9 cellular contexts compared by ENCODE assay signal in genomic region chr5:172178301-172179031, GRCh38. TPM values are rescaled to one million over a fixed set of nuclear protein-coding genes. Genes with fewer than 3 reads are reported as not detected.
DNase-seq lines count a peak whose midpoint lies in the region; ATAC-seq, FAIRE-seq and TF ChIP-seq lines count a peak whose summit lies in the region.
"Had no signal": no experiment of that assay in that cellular context is flagged by ENCODE, and none has a peak within 500 bp of the region (broad histone marks: within the 10 kb centered on the region; RNA-seq: fewer than 3 reads in every experiment).

No MANE protein-coding gene starts in this region.

- DNase-seq in ELF-1 (ENCODE audit: low read depth, low spot score): peak; percentile 36
- peak; percentile 50 for DNase-seq in NB4 (ENCODE audit: low read depth)
- peak; percentile 34 for DNase-seq in activated naive CD4-positive, alpha-beta T cell treated with anti-CD3 and anti-CD28 coated beads, Interleukin-2, amount 50 U/mL, for 16 hours
- peak in 4 of 9 donors; percentile 30 to 48 (median 42) for DNase-seq in naive thymus-derived CD4-positive, alpha-beta T cell
- DNase-seq in GM12892 (ENCODE audit: insufficient read length): no peak
- no peak for DNase-seq in HuH-7 (ENCODE audit: low spot score)
- no peak for DNase-seq in hippocampal formation (lab: John Stamatoyannopoulos, UW)
- DNase-seq: adrenal gland had no signal

- H3K9me3 ChIP-seq in naive thymus-derived CD4-positive, alpha-beta T cell (ENCODE audit: control insufficient read depth in 2 of 3, low read length in 3 of 3): no peaks in the 10 kb centered on the region
- H3K9me3 ChIP-seq: adrenal gland had no signal

- peak overlapping the region; percentile 94 to 100 (median 98) for H3K27ac Mint-ChIP-seq in naive thymus-derived CD4-positive, alpha-beta T cell

- peak overlapping the region; percentile 38 for H3K4me3 ChIP-seq in NB4 (ENCODE audit: low read depth, low read length)
- peak overlapping the region; percentile 76 for H3K4me3 ChIP-seq in naive thymus-derived CD4-positive, alpha-beta T cell (ENCODE audit: low read length)
- H3K4me3 ChIP-seq: adrenal gland had no signal

- no peaks in the 10 kb centered on the region for H3K27me3 ChIP-seq in naive thymus-derived CD4-positive, alpha-beta T cell (ENCODE audit: control insufficient read depth in 2 of 2, insufficient read depth in 2 of 2, low read length in 2 of 2)
- H3K27me3 ChIP-seq: adrenal gland had no signal

- no peak for TF ChIP-seq CTCF in NB4 (IDR thresholded peaks at IDR 0.05; ENCODE audit: low read depth, low read length)

- no peaks in the 10 kb centered on the region for H3K36me3 ChIP-seq in naive thymus-derived CD4-positive, alpha-beta T cell (ENCODE audit: control insufficient read depth in 2 of 3, insufficient read depth in 3 of 3, low read length in 3 of 3)
- H3K36me3 ChIP-seq: adrenal gland had no signal

- TF ChIP-seq POLR2A in NB4 (IDR thresholded peaks at IDR 0.05; ENCODE audit: extremely low read depth, insufficient read length) (no peak), GM12892 (IDR thresholded peaks at IDR 0.05; ENCODE audit: low read depth, low read length) (no peak)

- H3K27ac ChIP-seq in naive thymus-derived CD4-positive, alpha-beta T cell (ENCODE audit: low read depth, low read length): peak overlapping the region; percentile 92

- intact Hi-C loops in naive thymus-derived CD4-positive, alpha-beta T cell (cut with micrococcal nuclease): loop anchor here (1.0 to 10.0 kb wide), 3 partner anchors 9 to 1914 kb away; no protein-coding TSS in a partner anchor

- peak overlapping the region; percentile 78 to 99 (median 90) for H3K4me3 Mint-ChIP-seq in naive thymus-derived CD4-positive, alpha-beta T cell

- peaks cover 0 to 2% (median 0%) of the 10 kb centered on the region in 11 donors for H3K9me3 Mint-ChIP-seq in naive thymus-derived CD4-positive, alpha-beta T cell

- peaks cover 82 to 83% of the 10 kb centered on the region in 2 donors for H3K4me1 ChIP-seq in naive thymus-derived CD4-positive, alpha-beta T cell (ENCODE audit: control insufficient read depth in 2 of 2, insufficient read depth in 2 of 2, low read length in 2 of 2)

- no peak for ATAC-seq in naive thymus-derived CD4-positive, alpha-beta T cell
- no peak for ATAC-seq in HG02588 (IDR thresholded peaks at IDR 0.05; ENCODE audit: unreplicated experiment)

- no peaks in the 10 kb centered on the region for H3K27me3 Mint-ChIP-seq in naive thymus-derived CD4-positive, alpha-beta T cell

- CTCF ChIA-PET in naive thymus-derived CD4-positive, alpha-beta T cell (lab: Charles Lee): interaction anchor here (1.0 to 1.5 kb wide), 4 partner anchors 9 to 172 kb away, joined by 3 to 9 read pairs (median 4); partner anchors contain the start of genes FBXW11 and STK10

- FAIRE-seq in GM12892 (lab: Jason Lieb, UNC): no peak

- peaks cover 56 to 95% (median 84%) of the 10 kb centered on the region in 7 donors for H3K4me1 Mint-ChIP-seq in naive thymus-derived CD4-positive, alpha-beta T cell

- H3K36me3 Mint-ChIP-seq in naive thymus-derived CD4-positive, alpha-beta T cell: peaks cover 4 to 63% (median 17%) of the 10 kb centered on the region in 5 donors

- POLR2A ChIA-PET in naive thymus-derived CD4-positive, alpha-beta T cell (lab: Charles Lee): interaction anchor here (0.9 to 14.6 kb wide), 11 partner anchors 7 to 591 kb away, joined by 3 to 562 read pairs (median 7); partner anchors contain the start of genes FBXW11 and STK10

RNA-seq across cellular contexts. Expression of gene STK10, which starts 9.6 kb away (rescaled TPM):
- 100 to 1,000 TPM; 244 to 474 (median 311) TPM for total RNA-seq in naive thymus-derived CD4-positive, alpha-beta T cell
- polyA plus RNA-seq in naive thymus-derived CD4-positive, alpha-beta T cell: 100 to 1,000 TPM in 1 of 2 donors, 10 to 100 TPM in 1; 55.7 to 141 TPM
- 30.6 TPM for polyA plus RNA-seq in GM12892 (2012; ENCODE audit: missing spikeins)

RNA-seq across cellular contexts. Expression of gene EFCAB9, which starts 15.5 kb away (rescaled TPM):
- total RNA-seq in naive thymus-derived CD4-positive, alpha-beta T cell: not detected
- polyA plus RNA-seq in naive thymus-derived CD4-positive, alpha-beta T cell: not detected
- polyA plus RNA-seq in GM12892 (2012; ENCODE audit: missing spikeins): not detected
- total RNA-seq: adrenal gland had no signal
- polyA plus RNA-seq: adrenal gland had no signal

Comparison
In these comparisons a context has a peak if more than half of its experiments do, and no peak if none do; other contexts are left out.
1. DNase-seq: peak in ELF-1 (single experiment), NB4 (single experiment) and activated naive CD4-positive, alpha-beta T cell treated with anti-CD3 and anti-CD28 coated beads, Interleukin-2, amount 50 U/mL, for 16 hours (single experiment); none in GM12892 (single experiment), HuH-7 (single experiment) and hippocampal formation (0 of 2).